ENCODE assay signal across 8 cellular contexts in the genomic region with DNA sequence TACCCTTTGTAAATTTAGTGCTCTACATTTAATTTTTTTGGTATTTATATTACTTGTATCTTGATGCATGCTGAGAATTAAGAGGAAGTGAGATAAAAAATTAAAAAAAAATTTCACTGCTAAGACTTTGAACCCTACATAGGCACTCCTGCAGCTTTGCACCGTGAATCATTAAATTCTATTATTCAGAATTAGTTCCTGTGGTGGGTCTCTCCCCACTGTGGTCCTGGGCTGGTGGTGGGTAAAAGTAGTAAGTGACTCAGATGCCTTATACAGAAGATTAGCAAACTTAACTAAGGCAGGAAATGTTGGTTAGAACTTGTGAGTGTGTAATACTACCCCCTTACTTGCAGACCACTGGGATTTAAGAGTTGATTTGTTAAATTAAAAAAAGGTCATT.
DNase-seq lines count a peak whose midpoint lies in the region; ATAC-seq lines count a peak whose summit lies in the region.

No MANE protein-coding gene starts in this region.

- no peaks in the 10 kb centered on the region for H3K9me3 Mint-ChIP-seq in activated naive CD8-positive, alpha-beta T cell treated with anti-CD3 and anti-CD28 coated beads for 36 hours

- H3K27ac Mint-ChIP-seq in activated naive CD8-positive, alpha-beta T cell treated with anti-CD3 and anti-CD28 coated beads for 36 hours, result peak overlapping the region; percentile 72

- H3K4me1 Mint-ChIP-seq in activated naive CD8-positive, alpha-beta T cell treated with anti-CD3 and anti-CD28 coated beads for 36 hours, result peaks cover 32% of the 10 kb centered on the region

- H3K4me3 Mint-ChIP-seq in activated naive CD8-positive, alpha-beta T cell treated with anti-CD3 and anti-CD28 coated beads for 36 hours, result no peak overlapping the region

- DNase-seq in LoVo (ENCODE audit: low spot score), result peak; percentile 74
- peak; percentile 64 for DNase-seq in activated naive CD8-positive, alpha-beta T cell treated with anti-CD3 and anti-CD28 coated beads for 36 hours
- peak; percentile 48 to 54 for DNase-seq in stimulated activated CD4-positive, alpha-beta T cell treated with anti-CD3 and anti-CD28 coated beads, Interleukin-2, amount 100 ng/mL, for 24 hours
- DNase-seq in SIG-M5 (lab: John Stamatoyannopoulos, UW), result no peak
- no peak for DNase-seq in NCI-H526 treated with DMSO at 0.1 percent for 48 hours (lab: John Stamatoyannopoulos, UW)

- no peaks in the 10 kb centered on the region for H3K27me3 Mint-ChIP-seq in activated naive CD8-positive, alpha-beta T cell treated with anti-CD3 and anti-CD28 coated beads for 36 hours

- ATAC-seq in GM19043 (IDR thresholded peaks at IDR 0.05; ENCODE audit: low read depth, unreplicated experiment) (peak; percentile 67), GM21367 (IDR thresholded peaks at IDR 0.05; ENCODE audit: unreplicated experiment) (no peak), GM21526 (IDR thresholded peaks at IDR 0.05; ENCODE audit: low FRiP score, unreplicated experiment) (no peak)

- no peaks in the 10 kb centered on the region for H3K36me3 Mint-ChIP-seq in activated naive CD8-positive, alpha-beta T cell treated with anti-CD3 and anti-CD28 coated beads for 36 hours

Comparison
In these comparisons a context has a peak if more than half of its experiments do, and no peak if none do; other contexts are left out.
1. DNase-seq: peak in LoVo (single experiment), activated naive CD8-positive, alpha-beta T cell treated with anti-CD3 and anti-CD28 coated beads for 36 hours (single experiment) and stimulated activated CD4-positive, alpha-beta T cell treated with anti-CD3 and anti-CD28 coated beads, Interleukin-2, amount 100 ng/mL, for 24 hours (2 of 2); none in SIG-M5 (single experiment) and NCI-H526 treated with DMSO at 0.1 percent for 48 hours (single experiment).